In the genomic region with DNA sequence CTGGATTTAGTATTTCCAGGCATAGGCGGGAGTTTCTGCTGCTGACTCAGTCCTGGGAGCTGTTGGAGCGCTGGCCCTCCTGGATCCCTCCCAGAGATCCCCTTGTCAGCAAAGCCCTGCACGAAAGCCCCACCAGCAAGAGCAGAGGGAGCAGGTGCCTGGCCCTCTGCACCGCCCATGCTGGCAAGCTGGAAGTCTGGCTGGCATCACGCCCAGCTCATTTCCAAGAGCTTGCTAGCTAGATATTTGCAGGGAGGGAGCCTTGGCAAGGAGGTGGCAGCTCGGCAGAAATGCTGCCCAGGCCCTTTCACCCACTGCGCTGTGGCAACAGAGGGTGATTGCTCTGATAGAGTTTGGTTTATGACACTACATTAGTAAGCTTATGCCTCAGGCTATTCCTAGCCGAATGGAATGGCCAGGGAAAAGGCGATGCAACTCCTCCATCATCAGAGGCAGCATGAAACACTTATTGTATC, we compare ENCODE assay signal across 8 cellular contexts.
A peak's percentile ranks its signal among the peaks of the same experiment; 100 is the strongest.
DNase-seq lines count a peak whose midpoint lies in the region; ATAC-seq and TF ChIP-seq lines count a peak whose summit lies in the region.

No MANE protein-coding gene starts in this region.

- no peak overlapping the region for H2BK15ac ChIP-seq in IMR-90 (ENCODE audit: low read depth, low read length)

- H3K9me3 ChIP-seq in IMR-90 (ENCODE audit: control insufficient read depth, insufficient read depth, low read length) (no peaks in the 10 kb centered on the region), right cardiac atrium (ENCODE audit: control insufficient read depth, low read length) (no peaks in the 10 kb centered on the region)

- H3K27me3 Mint-ChIP-seq in activated CD8-positive, alpha-beta T cell treated with anti-CD3 and anti-CD28 coated beads for 36 hours, result peaks cover under 1% of the 10 kb centered on the region

- H3K4me2 ChIP-seq in IMR-90 (ENCODE audit: low read depth, low read length), result no peak overlapping the region

- H2AK5ac ChIP-seq in IMR-90 (ENCODE audit: low read depth, low read length), result no peak overlapping the region

- H3K18ac ChIP-seq in IMR-90 (ENCODE audit: low read depth, low read length), result no peak overlapping the region

- no peak overlapping the region for H3K56ac ChIP-seq in IMR-90 (ENCODE audit: extremely low read depth, insufficient read depth, low read length)

- in situ Hi-C loops in IMR-90 (cut with MboI; ENCODE audit: low sequenced_read_pairs), result no loop called here

- no peak overlapping the region for H3K27ac Mint-ChIP-seq in activated CD8-positive, alpha-beta T cell treated with anti-CD3 and anti-CD28 coated beads for 36 hours

- no peak overlapping the region for H3K23ac ChIP-seq in IMR-90 (ENCODE audit: low read depth, low read length)

- no peaks in the 10 kb centered on the region for H3K9me1 ChIP-seq in IMR-90 (ENCODE audit: insufficient read depth, low read length)

- no peak overlapping the region for H2AK9ac ChIP-seq in IMR-90 (replicated peaks; ENCODE audit: low read depth, low read length, poor library complexity)

- DNase-seq in IMR-90, result peak; percentile 1
- DNase-seq in T1000 (lab: John Stamatoyannopoulos, UW), result peak; percentile 95
- DNase-seq in right cardiac atrium, result peak; percentile 82 to 93 (median 89)
- peak; percentile 72 for DNase-seq in stromal cell of bone marrow (ENCODE audit: low read depth)
- no peak for DNase-seq in activated CD8-positive, alpha-beta T cell treated with anti-CD3 and anti-CD28 coated beads for 36 hours

- no peak overlapping the region for H3K4me3 Mint-ChIP-seq in activated CD8-positive, alpha-beta T cell treated with anti-CD3 and anti-CD28 coated beads for 36 hours

- no peaks in the 10 kb centered on the region for H4K20me1 ChIP-seq in IMR-90 (ENCODE audit: insufficient read depth, low read length)

- no peak for TF ChIP-seq RAD21 in IMR-90 (IDR thresholded peaks at IDR 0.05; ENCODE audit: low read length)

- no peak overlapping the region for H2BK20ac ChIP-seq in IMR-90 (ENCODE audit: low read depth, low read length)

- H3K36me3 ChIP-seq in IMR-90 (ENCODE audit: control insufficient read depth, insufficient read depth, low read length), result no peaks in the 10 kb centered on the region

- H3K4me1 Mint-ChIP-seq in activated CD8-positive, alpha-beta T cell treated with anti-CD3 and anti-CD28 coated beads for 36 hours (ENCODE audit: low read depth), result no peaks in the 10 kb centered on the region

- H2AFZ ChIP-seq in IMR-90 (replicated peaks; ENCODE audit: low read length, poor library complexity), result no peak overlapping the region

- no peak overlapping the region for H4K91ac ChIP-seq in IMR-90 (ENCODE audit: insufficient read depth, low read depth, low read length)

- no peak overlapping the region for H2BK120ac ChIP-seq in IMR-90 (ENCODE audit: low read depth, low read length)

- H3K36me3 Mint-ChIP-seq in activated CD8-positive, alpha-beta T cell treated with anti-CD3 and anti-CD28 coated beads for 36 hours (ENCODE audit: low read depth), result no peaks in the 10 kb centered on the region

- H3K27me3 ChIP-seq in IMR-90 (ENCODE audit: control insufficient read depth, insufficient read depth, low read length) (no peaks in the 10 kb centered on the region), right cardiac atrium (ENCODE audit: control insufficient read depth, insufficient read depth) (no peaks in the 10 kb centered on the region)

- H3K4me1 ChIP-seq in IMR-90 (ENCODE audit: control insufficient read depth, insufficient read depth, low read length) (no peaks in the 10 kb centered on the region), right cardiac atrium (ENCODE audit: control insufficient read depth, insufficient read depth, low read length) (peaks cover 3% of the 10 kb centered on the region)

- WGBS in IMR-90 (ENCODE audit: extremely low coverage in 2 of 2, insufficient read length in 1 of 2), 2 experiments, result 0% methylated on average over 1 of the region's 9 CpGs; no CpG with 5 or more reads in 1 of the 2 experiments
- WGBS in right cardiac atrium, result 40% methylated on average over 9 of the region's 9 CpGs

- TF ChIP-seq POLR2A in IMR-90 (IDR thresholded peaks at IDR 0.05; ENCODE audit: low read depth, low read length), result no peak

- ATAC-seq in IMR-90 (ENCODE audit: low read depth), result no peak; the same call in 1 of the 2 replicates
- ATAC-seq in right cardiac atrium, result peak; percentile 94 to 98
- ATAC-seq in activated CD8-positive, alpha-beta T cell treated with anti-CD3 and anti-CD28 coated beads for 36 hours, result no peak
- no peak for ATAC-seq in HG02885 (IDR thresholded peaks at IDR 0.05; ENCODE audit: poor library complexity, unreplicated experiment)
- no peak for ATAC-seq in HG03159 (IDR thresholded peaks at IDR 0.05; ENCODE audit: unreplicated experiment)
- ATAC-seq in GM21360 (IDR thresholded peaks at IDR 0.05; ENCODE audit: unreplicated experiment), result no peak

- no peak overlapping the region for H2BK5ac ChIP-seq in IMR-90 (ENCODE audit: low read depth, low read length, poor library complexity, severe bottlenecking)

- no peak overlapping the region for H3K4ac ChIP-seq in IMR-90 (ENCODE audit: low read depth, low read length)

- BruUV-seq in IMR-90 (replicated peaks; lab: Mats Ljungman, UMichigan), result no TSS peak

- dilution Hi-C loops in IMR-90 (cut with HindIII; ENCODE audit: low sequenced_read_pairs, unreplicated experiment), result no loop called here

- H4K5ac ChIP-seq in IMR-90 (ENCODE audit: low read depth, low read length), result no peak overlapping the region

- no peak overlapping the region for H4K8ac ChIP-seq in IMR-90 (ENCODE audit: low read depth in 2 of 2, low read length in 2 of 2)

- no peaks in the 10 kb centered on the region for H3K79me1 ChIP-seq in IMR-90 (ENCODE audit: low read depth in 1 of 2, low read length in 2 of 2)

- no peak overlapping the region for H3K27ac ChIP-seq in IMR-90 (ENCODE audit: insufficient read depth, low read length)
- H3K27ac ChIP-seq in right cardiac atrium (ENCODE audit: low read length), result no peak overlapping the region

- no peak overlapping the region for H3K4me3 ChIP-seq in IMR-90 (ENCODE audit: insufficient read depth, low read depth, low read length)
- H3K4me3 ChIP-seq in right cardiac atrium (ENCODE audit: low read length), result no peak overlapping the region

- no peak overlapping the region for H3K14ac ChIP-seq in IMR-90 (replicated peaks; ENCODE audit: low read depth, low read length)

- no peak for TF ChIP-seq CTCF in IMR-90 (conservative IDR thresholded peaks at IDR 0.05; ENCODE audit: low read depth, low read length)
- TF ChIP-seq CTCF in activated CD8-positive, alpha-beta T cell treated with anti-CD3 and anti-CD28 coated beads for 36 hours (IDR thresholded peaks at IDR 0.05), result no peak

- POLR2A ChIA-PET in IMR-90 (lab: Charles Lee; ENCODE audit: unreplicated experiment), result no interaction called here
- POLR2A ChIA-PET in activated CD8-positive, alpha-beta T cell treated with anti-CD3 and anti-CD28 coated beads for 36 hours (lab: Charles Lee), result no interaction called here

- no peak overlapping the region for H3K9ac ChIP-seq in IMR-90 (ENCODE audit: low read depth, low read length)

- intact Hi-C loops in IMR-90 (cut with micrococcal nuclease), result no loop called here
- intact Hi-C loops in right cardiac atrium (cut with DNase I), result no loop called here
- intact Hi-C loops in activated CD8-positive, alpha-beta T cell treated with anti-CD3 and anti-CD28 coated beads for 36 hours (cut with micrococcal nuclease), result no loop called here

- no peaks in the 10 kb centered on the region for H3K9me3 Mint-ChIP-seq in activated CD8-positive, alpha-beta T cell treated with anti-CD3 and anti-CD28 coated beads for 36 hours

- CTCF ChIA-PET in IMR-90 (lab: Yijun Ruan, JAX), result no interaction called here
- CTCF ChIA-PET in activated CD8-positive, alpha-beta T cell treated with anti-CD3 and anti-CD28 coated beads for 36 hours (lab: Charles Lee), result no interaction called here

TF ChIP-seq in IMR-90, 13 proteins besides CTCF, POLR2A, EP300 and RAD21:
- TF ChIP-seq CHD1 (IDR thresholded peaks at IDR 0.05; ENCODE audit: low read depth, low read length), result no peak
- TF ChIP-seq NFE2L2 (IDR thresholded peaks at IDR 0.05; ENCODE audit: low read depth, low read length), result no peak
- TF ChIP-seq, protein P1, sequence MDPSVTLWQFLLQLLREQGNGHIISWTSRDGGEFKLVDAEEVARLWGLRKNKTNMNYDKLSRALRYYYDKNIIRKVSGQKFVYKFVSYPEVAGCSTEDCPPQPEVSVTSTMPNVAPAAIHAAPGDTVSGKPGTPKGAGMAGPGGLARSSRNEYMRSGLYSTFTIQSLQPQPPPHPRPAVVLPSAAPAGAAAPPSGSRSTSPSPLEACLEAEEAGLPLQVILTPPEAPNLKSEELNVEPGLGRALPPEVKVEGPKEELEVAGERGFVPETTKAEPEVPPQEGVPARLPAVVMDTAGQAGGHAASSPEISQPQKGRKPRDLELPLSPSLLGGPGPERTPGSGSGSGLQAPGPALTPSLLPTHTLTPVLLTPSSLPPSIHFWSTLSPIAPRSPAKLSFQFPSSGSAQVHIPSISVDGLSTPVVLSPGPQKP (IDR thresholded peaks at IDR 0.05; ENCODE audit: borderline replicate concordance, low read depth, low read length), result no peak

Comparison
In these comparisons a context has a peak if more than half of its experiments do, and no peak if none do; other contexts are left out.
1. ATAC-seq: peak in right cardiac atrium (2 of 2); none in IMR-90 (single experiment), activated CD8-positive, alpha-beta T cell treated with anti-CD3 and anti-CD28 coated beads for 36 hours (single experiment), HG02885 (single experiment), HG03159 (single experiment) and GM21360 (single experiment).